Comparison of ENCODE assay signal across 9 cellular contexts in the genomic region with DNA sequence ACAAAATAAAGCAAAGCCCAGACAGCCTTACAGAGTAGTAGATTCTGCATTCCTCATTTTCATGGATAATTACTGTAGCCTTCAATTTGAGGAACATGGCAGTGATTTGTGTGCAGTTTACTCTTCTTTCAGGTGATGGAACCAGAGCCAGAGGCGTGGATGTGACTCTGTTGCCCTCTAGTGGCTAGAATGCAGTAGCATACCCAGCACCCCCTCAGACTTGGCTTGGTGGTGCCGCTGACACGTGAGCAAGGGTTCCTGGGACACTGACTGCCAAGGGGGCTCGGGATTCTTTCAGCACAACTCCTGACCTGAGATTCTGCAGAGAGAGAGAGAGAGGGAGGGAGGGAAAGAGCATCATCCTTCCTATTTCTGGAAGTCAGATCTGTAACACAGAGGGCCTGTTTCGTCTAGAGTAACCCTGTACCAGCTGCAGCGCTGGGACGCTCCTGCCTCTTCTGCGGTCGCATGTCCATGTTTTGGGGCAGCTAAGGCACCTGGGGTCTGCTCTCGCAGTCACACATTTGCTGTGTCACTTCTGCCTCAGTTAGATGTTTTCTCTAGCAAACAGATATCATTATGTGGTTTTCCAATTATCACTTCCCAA.
DNase-seq lines count a peak whose midpoint lies in the region; ATAC-seq, FAIRE-seq and TF ChIP-seq lines count a peak whose summit lies in the region.
"Had no signal": no experiment of that assay in that cellular context is flagged by ENCODE, and none has a peak within 500 bp of the region (broad histone marks: within the 10 kb centered on the region; RNA-seq: fewer than 3 reads in every experiment).

No MANE protein-coding gene starts in this region.

- H3K9me3 Mint-ChIP-seq in activated naive CD4-positive, alpha-beta T cell treated with anti-CD3 and anti-CD28 coated beads for 36 hours: no peaks in the 10 kb centered on the region
- peaks cover 6% of the 10 kb centered on the region for H3K9me3 Mint-ChIP-seq in glutamatergic neuron (ENCODE audit: unreplicated experiment)

- intact Hi-C loops in OCI-LY7 (cut with micrococcal nuclease; ENCODE audit: unreplicated experiment): loop anchor here (1.0 to 10.0 kb wide), 3 partner anchors 150 to 736 kb away; no protein-coding TSS in a partner anchor
- intact Hi-C loops in activated naive CD4-positive, alpha-beta T cell treated with anti-CD3 and anti-CD28 coated beads for 36 hours (cut with micrococcal nuclease): loop anchor here (1.0 kb wide), 4 partner anchors 32 to 736 kb away; no protein-coding TSS in a partner anchor
- intact Hi-C loops in pancreas (cut with DNase I): no loop called here

- H3K36me3 ChIP-seq in OCI-LY7 (ENCODE audit: insufficient read depth, low read length) (no peaks in the 10 kb centered on the region), pancreas (no peaks in the 10 kb centered on the region)

- H3K27me3 ChIP-seq in pancreas: no peaks in the 10 kb centered on the region

- H3K27me3 Mint-ChIP-seq in activated naive CD4-positive, alpha-beta T cell treated with anti-CD3 and anti-CD28 coated beads for 36 hours (ENCODE audit: low read depth): peaks cover 20% of the 10 kb centered on the region
- H3K27me3 Mint-ChIP-seq in glutamatergic neuron (ENCODE audit: unreplicated experiment): peaks cover 2% of the 10 kb centered on the region

- H3K36me3 Mint-ChIP-seq in activated naive CD4-positive, alpha-beta T cell treated with anti-CD3 and anti-CD28 coated beads for 36 hours (ENCODE audit: low read depth): no peaks in the 10 kb centered on the region
- H3K36me3 Mint-ChIP-seq in glutamatergic neuron (ENCODE audit: unreplicated experiment): no peaks in the 10 kb centered on the region

- no peak overlapping the region for H3K27ac ChIP-seq in OCI-LY7 (ENCODE audit: low read depth, low read length, poor library complexity, severe bottlenecking)
- no peak overlapping the region for H3K27ac ChIP-seq in pancreas

- TF ChIP-seq CTCF in OCI-LY7 (conservative IDR thresholded peaks at IDR 0.05; ENCODE audit: low read length) (peak; percentile 91), glutamatergic neuron (IDR thresholded peaks at IDR 0.05; ENCODE audit: partially characterized antibody, unreplicated experiment) (peak; percentile 93), pancreas (IDR thresholded peaks at IDR 0.05) (peak; percentile 80 to 91 (median 88))

- H3K79me2 ChIP-seq in OCI-LY7 (ENCODE audit: insufficient read depth, low read depth, low read length): no peaks in the 10 kb centered on the region

- BruUV-seq in OCI-LY7 (replicated peaks; lab: Mats Ljungman, UMichigan): no TSS peak

- H3K27ac Mint-ChIP-seq in activated naive CD4-positive, alpha-beta T cell treated with anti-CD3 and anti-CD28 coated beads for 36 hours: no peak overlapping the region
- H3K27ac Mint-ChIP-seq in glutamatergic neuron (ENCODE audit: unreplicated experiment): no peak overlapping the region

- no peaks in the 10 kb centered on the region for H3K9me2 ChIP-seq in OCI-LY7 (ENCODE audit: insufficient read depth, low read length)

- FAIRE-seq in pancreas (lab: Jason Lieb, UNC): no peak
- FAIRE-seq: colon had no signal

- H3K4me1 Mint-ChIP-seq in activated naive CD4-positive, alpha-beta T cell treated with anti-CD3 and anti-CD28 coated beads for 36 hours (ENCODE audit: low read depth): no peaks in the 10 kb centered on the region
- no peaks in the 10 kb centered on the region for H3K4me1 Mint-ChIP-seq in glutamatergic neuron (ENCODE audit: low read depth, unreplicated experiment)

- 30% methylated on average over 10 of the region's 10 CpGs for WGBS in pancreas, 2 donors

- no peaks in the 10 kb centered on the region for H3K9me3 ChIP-seq in OCI-LY7 (ENCODE audit: low read length)
- no peaks in the 10 kb centered on the region for H3K9me3 ChIP-seq in pancreas

- DNase-seq in EH (ENCODE audit: low read depth) (peak; percentile 72), HT-29 (ENCODE audit: low spot score) (peak; percentile 50), OCI-LY7 (ENCODE audit: low spot score) (peak; percentile 59), glutamatergic neuron (peak; percentile 67), pancreas (peak in 5 of 6 donors; percentile 19 to 62 (median 36))
- peak; percentile 69 for DNase-seq in activated naive CD4-positive, alpha-beta T cell treated with anti-CD3 and anti-CD28 coated beads for 36 hours

- CTCF ChIA-PET in OCI-LY7 (lab: Charles Lee; ENCODE audit: unreplicated experiment): no interaction called here
- CTCF ChIA-PET in activated naive CD4-positive, alpha-beta T cell treated with anti-CD3 and anti-CD28 coated beads for 36 hours (lab: Charles Lee): interaction anchor here (0.6 to 2.4 kb wide), 17 partner anchors 10 to 736 kb away, joined by 3 to 14 read pairs (median 4); no protein-coding TSS in a partner anchor

- H3K4me2 ChIP-seq in OCI-LY7 (ENCODE audit: low read length): no peak overlapping the region

- H4K20me1 ChIP-seq in OCI-LY7 (ENCODE audit: insufficient read depth, low read length): no peaks in the 10 kb centered on the region

- ATAC-seq in GM21390 (IDR thresholded peaks at IDR 0.05; ENCODE audit: unreplicated experiment) (peak; percentile 89), pancreas (peak; percentile 72 to 94 (median 90)), GM18873 (IDR thresholded peaks at IDR 0.05; ENCODE audit: low FRiP score, unreplicated experiment) (no peak)

- POLR2A ChIA-PET in OCI-LY7 (lab: Charles Lee): no interaction called here

- H3K4me1 ChIP-seq in OCI-LY7 (ENCODE audit: insufficient read depth, low read length, poor library complexity, severe bottlenecking) (no peaks in the 10 kb centered on the region), pancreas (no peaks in the 10 kb centered on the region)

- H3K4me3 Mint-ChIP-seq in activated naive CD4-positive, alpha-beta T cell treated with anti-CD3 and anti-CD28 coated beads for 36 hours: no peak overlapping the region
- H3K4me3 Mint-ChIP-seq in glutamatergic neuron (ENCODE audit: unreplicated experiment): no peak overlapping the region

- H2AFZ ChIP-seq in OCI-LY7 (ENCODE audit: low read length): no peak overlapping the region

- H3K4me3 ChIP-seq in OCI-LY7 (ENCODE audit: low read depth, low read length, poor library complexity, severe bottlenecking) (no peak overlapping the region), pancreas (no peak overlapping the region)

Comparison
In these comparisons a context has a peak if more than half of its experiments do, and no peak if none do; other contexts are left out.
1. intact Hi-C loops: an anchor here in OCI-LY7 (1.0 to 10.0 kb wide) and activated naive CD4-positive, alpha-beta T cell treated with anti-CD3 and anti-CD28 coated beads for 36 hours (1.0 kb wide); none called in pancreas.